27 cellular contexts compared by ENCODE assay signal in the genomic region with DNA sequence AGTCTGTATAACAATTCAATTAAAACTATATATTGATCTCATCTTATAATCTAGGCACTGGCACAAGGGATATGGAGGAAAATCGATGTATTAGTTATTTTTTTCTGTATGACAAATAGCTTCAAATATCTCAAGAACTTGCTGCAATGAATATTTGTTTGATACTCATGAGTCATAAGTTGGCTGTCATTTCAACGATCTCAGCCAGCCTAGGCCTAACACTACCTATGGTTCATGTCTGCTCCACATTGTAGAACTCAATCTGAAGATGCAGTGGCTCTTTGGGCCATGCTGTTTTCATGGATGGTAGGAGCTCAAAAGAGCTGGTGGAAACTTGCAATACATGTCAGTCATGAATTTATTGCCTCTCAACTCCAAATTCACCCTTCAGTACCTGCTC. TPM values are rescaled to one million over a fixed set of nuclear protein-coding genes. Genes with fewer than 3 reads are reported as not detected.
DNase-seq lines count a peak whose midpoint lies in the region; ATAC-seq and TF ChIP-seq lines count a peak whose summit lies in the region.
"Had no signal": no experiment of that assay in that cellular context is flagged by ENCODE, and none has a peak within 500 bp of the region (broad histone marks: within the 10 kb centered on the region; RNA-seq: fewer than 3 reads in every experiment).

No MANE protein-coding gene starts in this region.

- POLR2A ChIA-PET in SK-N-SH (lab: Yijun Ruan, JAX), result no interaction called here

- H4K20me1 ChIP-seq in SK-N-SH (ENCODE audit: insufficient read depth), result no peaks in the 10 kb centered on the region
- H4K20me1 ChIP-seq: BLaER1 had no signal

- no peaks in the 10 kb centered on the region for H3K27me3 ChIP-seq in SK-N-SH (ENCODE audit: insufficient read depth)
- H3K27me3 ChIP-seq: uterus had no signal

- no peak for TF ChIP-seq RAD21 in SK-N-SH (IDR thresholded peaks at IDR 0.05; ENCODE audit: low read length)

- CTCF ChIA-PET in SK-N-SH (lab: Yijun Ruan, JAX), result interaction anchor here (0.8 to 1.5 kb wide), 3 partner anchors 9 to 281 kb away, joined by 3 to 5 read pairs (median 4); no protein-coding TSS in a partner anchor

- no peaks in the 10 kb centered on the region for H3K4me1 ChIP-seq in SK-N-SH (ENCODE audit: control insufficient read depth in 1 of 2, insufficient read depth in 2 of 2, low read depth in 1 of 2, low read length in 1 of 2)
- H3K4me1 ChIP-seq: BLaER1, uterus had no signal

- no peak overlapping the region for H3K9ac ChIP-seq in SK-N-SH
- H3K9ac ChIP-seq: BLaER1 had no signal

- DNase-seq in DMS53 (lab: John Stamatoyannopoulos, UW) (peak; percentile 34), DMS53 treated with DMSO at 0.1 percent for 48 hours (lab: John Stamatoyannopoulos, UW; ENCODE audit: unreplicated experiment) (no peak), SK-N-SH (no peak), epithelial cell of esophagus (ENCODE audit: low read depth) (peak; percentile 51), renal cortical epithelial cell (ENCODE audit: low read depth) (peak; percentile 11), NCI-H187 treated with DMSO at 0.1 percent for 48 hours (lab: John Stamatoyannopoulos, UW) (no peak), T1000 (lab: John Stamatoyannopoulos, UW) (no peak)
- DNase-seq: activated CD4-positive, alpha-beta T cell treated with anti-CD3 and anti-CD28 coated beads, Interleukin-2, amount 50 U/mL, for 1 hour; activated naive CD8-positive, alpha-beta T cell treated with anti-CD3 and anti-CD28 coated beads for 36 hours; hypothalamus; NCI-H1092 treated with DMSO at 0.1 percent for 48 hours; NCI-H2081; uterus had no signal

- no peaks in the 10 kb centered on the region for H3F3A ChIP-seq in SK-N-SH (replicated peaks; ENCODE audit: insufficient read depth)

- TF ChIP-seq EP300 in SK-N-SH (IDR thresholded peaks at IDR 0.05; ENCODE audit: borderline replicate concordance in 1 of 2, low read depth in 1 of 2, low read length in 1 of 2), result no peak

- no peak for ATAC-seq in GM18517 (IDR thresholded peaks at IDR 0.05; ENCODE audit: unreplicated experiment)
- ATAC-seq: activated T-helper 17 cell treated with anti-CD3 and anti-CD28 coated beads, Interleukin-2, amount 50 U/mL, for 72 hours; Right ventricle myocardium inferior; sciatic nerve had no signal

- H3K4me3 ChIP-seq in SK-N-SH (ENCODE audit: low read depth in 2 of 2, low read length in 1 of 2) (no peak overlapping the region), epithelial cell of esophagus (ENCODE audit: low read length) (no peak overlapping the region)
- H3K4me3 ChIP-seq: BLaER1, GM23338, lung, uterus had no signal

- H2AFZ ChIP-seq in SK-N-SH (ENCODE audit: low read depth), result no peak overlapping the region; the same call in 1 of the 2 replicates
- H2AFZ ChIP-seq: GM23338 had no signal

- H3K79me2 ChIP-seq in SK-N-SH (ENCODE audit: insufficient read depth), result no peaks in the 10 kb centered on the region

- no peak overlapping the region for H3K27ac ChIP-seq in SK-N-SH (ENCODE audit: low read depth in 2 of 2, low read length in 1 of 2)
- H3K27ac ChIP-seq: 22Rv1, BLaER1, uterus had no signal

- TF ChIP-seq CTCF in SK-N-SH (IDR thresholded peaks at IDR 0.05) (no peak), epithelial cell of esophagus (IDR thresholded peaks at IDR 0.05; ENCODE audit: insufficient read depth, low read depth, low read length, missing control alignments) (no peak)

- H3K4me2 ChIP-seq in SK-N-SH, result no peak overlapping the region
- H3K4me2 ChIP-seq: BLaER1, GM23338 had no signal

- H3K9me3 ChIP-seq in SK-N-SH, result no peaks in the 10 kb centered on the region
- H3K9me3 ChIP-seq: BLaER1, uterus had no signal

- 31% methylated on average over 2 of the region's 2 CpGs for WGBS in SK-N-SH (ENCODE audit: low lambda C conversion rate)

- no peaks in the 10 kb centered on the region for H3K9me2 ChIP-seq in SK-N-SH

- no peaks in the 10 kb centered on the region for H3K36me3 ChIP-seq in SK-N-SH (replicated peaks in 1 of 2; ENCODE audit: control insufficient read depth in 1 of 2, insufficient read depth in 2 of 2, low read length in 1 of 2)
- H3K36me3 ChIP-seq: BLaER1, uterus had no signal

TF ChIP-seq in SK-N-SH, 30 proteins besides CTCF, POLR2A, EP300 and RAD21:
- TF ChIP-seq JUND (IDR thresholded peaks at IDR 0.05), result peak; percentile 44; the same call in 1 of the 2 replicates
- peak; percentile 33; the same call in 1 of the 2 replicates for TF ChIP-seq FOSL2 (IDR thresholded peaks at IDR 0.05; ENCODE audit: borderline replicate concordance, low read depth)
- TF ChIP-seq, protein P1, sequence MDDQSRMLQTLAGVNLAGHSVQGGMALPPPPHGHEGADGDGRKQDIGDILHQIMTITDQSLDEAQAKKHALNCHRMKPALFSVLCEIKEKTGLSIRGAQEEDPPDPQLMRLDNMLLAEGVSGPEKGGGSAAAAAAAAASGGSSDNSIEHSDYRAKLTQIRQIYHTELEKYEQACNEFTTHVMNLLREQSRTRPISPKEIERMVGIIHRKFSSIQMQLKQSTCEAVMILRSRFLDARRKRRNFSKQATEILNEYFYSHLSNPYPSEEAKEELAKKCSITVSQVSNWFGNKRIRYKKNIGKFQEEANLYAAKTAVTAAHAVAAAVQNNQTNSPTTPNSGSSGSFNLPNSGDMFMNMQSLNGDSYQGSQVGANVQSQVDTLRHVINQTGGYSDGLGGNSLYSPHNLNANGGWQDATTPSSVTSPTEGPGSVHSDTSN (IDR thresholded peaks at IDR 0.05), result no peak
- TF ChIP-seq MXI1 (IDR thresholded peaks at IDR 0.05; ENCODE audit: low read depth, low read length), result no peak

RNA-seq across cellular contexts. Expression of gene MAGEB17, which starts 44.7 kb away (rescaled TPM):
- 0.13 TPM in 2 replicates for polyA plus RNA-seq in SK-N-SH (2012; rRNA removed)
- 0.08 and 0.14 TPM in 2 replicates for polyA plus RNA-seq in SK-N-SH (2012; cell fraction: cytosol; rRNA removed)
- polyA plus RNA-seq in SK-N-SH (2012; cell fraction: nucleus; rRNA removed), result 0.93 and 1.1 TPM in 2 replicates
- total RNA-seq in renal cortical epithelial cell, result not detected in 2 replicates
- total RNA-seq: activated naive CD8-positive, alpha-beta T cell treated with anti-CD3 and anti-CD28 coated beads for 36 hours; activated T-helper 17 cell treated with anti-CD3 and anti-CD28 coated beads, Interleukin-2, amount 50 U/mL, for 72 hours; endothelial cell of umbilical vein; frontal cortex; G401; lung; myocyte; NCI-H460; omental fat pad; Right ventricle myocardium inferior; sciatic nerve; uterus had no signal
- polyA plus RNA-seq: endothelial cell of umbilical vein had no signal

Comparison
In these comparisons a context has a peak if more than half of its experiments do, and no peak if none do; other contexts are left out.
1. DNase-seq: peak in DMS53 (single experiment), epithelial cell of esophagus (single experiment) and renal cortical epithelial cell (single experiment); none in DMS53 treated with DMSO at 0.1 percent for 48 hours (single experiment), SK-N-SH (single experiment), NCI-H187 treated with DMSO at 0.1 percent for 48 hours (single experiment) and T1000 (single experiment).